In the genomic region with DNA sequence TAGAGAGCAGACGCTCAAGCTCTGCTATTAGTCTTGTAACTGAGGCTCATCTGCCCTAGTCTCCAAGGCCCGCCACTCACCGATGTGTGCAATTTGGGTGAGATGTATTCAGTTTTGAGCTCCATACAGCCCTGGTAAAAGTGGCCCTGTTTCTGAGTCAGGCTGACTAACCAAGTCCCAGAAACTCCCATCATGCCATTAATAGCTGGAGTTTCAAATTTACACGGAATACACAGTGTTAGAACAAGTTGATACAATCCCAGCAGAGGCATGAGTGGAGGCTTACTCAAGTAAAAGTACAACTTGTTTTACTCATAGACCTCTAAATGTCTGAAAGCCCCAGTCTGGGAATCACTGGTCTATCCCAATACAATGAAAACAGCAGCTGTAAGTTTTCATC, we compare ENCODE assay signal across 28 cellular contexts. TPM values are rescaled to one million over a fixed set of nuclear protein-coding genes. Genes with fewer than 3 reads are reported as not detected.
DNase-seq lines count a peak whose midpoint lies in the region; ATAC-seq and TF ChIP-seq lines count a peak whose summit lies in the region.
"Had no signal": no experiment of that assay in that cellular context is flagged by ENCODE, and none has a peak within 500 bp of the region (broad histone marks: within the 10 kb centered on the region; RNA-seq: fewer than 3 reads in every experiment).

No MANE protein-coding gene starts in this region.

- 90 to 91% methylated on average over 2 to 4 of the region's 4 CpGs for WGBS in endodermal cell (ENCODE audit: insufficient coverage in 1 of 2, insufficient read length in 1 of 2), 2 experiments

- no peak for DNase-seq in activated CD4-positive, alpha-beta T cell treated with anti-CD3 and anti-CD28 coated beads for 36 hours
- no peak for DNase-seq in activated CD4-positive, alpha-beta T cell treated with anti-CD3 and anti-CD28 coated beads, Interleukin-2, amount 10 ng/mL, durations not matched to agents 7 days and 5 days
- DNase-seq in stimulated activated effector memory CD8-positive, alpha-beta T cell treated with anti-CD3 and anti-CD28 coated beads, Interleukin-12 subunit alpha, Interleukin-12 subunit beta, amount 100 ng/mL, for 72 hours (ENCODE audit: low spot score in 2 of 2) = no peak
- DNase-seq in cerebellar cortex (ENCODE audit: low spot score) = no peak
- no peak for DNase-seq in naive thymus-derived CD4-positive, alpha-beta T cell
- DNase-seq in endodermal cell = no peak
- DNase-seq: Caco-2; CD8-positive, alpha-beta T cell; H9; HFFc6; KG1; MM.1S; NCI-H1048; NCI-H1417; NCI-H1694; NCI-H2029 treated with DMSO at 0.1 percent for 48 hours; NCI-H446 treated with DMSO at 0.1 percent for 48 hours; NCI-H526; NCI-H82; NK-92 treated with Interleukin-12 subunit alpha and Interleukin-12 subunit beta, amount 100 ng/mL, for 24 hours; PC-3 had no signal

- H3K36me3 ChIP-seq in iPS-15b (ENCODE audit: control insufficient read depth, insufficient read depth, low read length) = peaks cover 7% of the 10 kb centered on the region
- peaks cover 0 to 64% (median 4%) of the 10 kb centered on the region in 3 experiments for H3K36me3 ChIP-seq in naive thymus-derived CD4-positive, alpha-beta T cell (ENCODE audit: control insufficient read depth in 2 of 3, insufficient read depth in 3 of 3, low read length in 3 of 3)
- H3K36me3 ChIP-seq in endodermal cell (ENCODE audit: control insufficient read depth, insufficient read depth, low read length) = no peaks in the 10 kb centered on the region

- ATAC-seq in activated CD4-positive, alpha-beta T cell treated with anti-CD3 and anti-CD28 coated beads for 36 hours = peak; percentile 42
- peak; percentile 42 for ATAC-seq in activated T-helper 17 cell treated with anti-CD3 and anti-CD28 coated beads, Interleukin-2, amount 50 U/mL, for 72 hours (replicated peaks)
- ATAC-seq in stimulated activated effector memory CD8-positive, alpha-beta T cell treated with anti-CD3 and anti-CD28 coated beads, Interleukin-12 subunit alpha, Interleukin-12 subunit beta, amount 100 ng/mL, for 72 hours = peak; percentile 51
- no peak for ATAC-seq in naive thymus-derived CD4-positive, alpha-beta T cell
- ATAC-seq: CD8-positive, alpha-beta T cell; GM23338; PC-3; Right ventricle myocardium inferior had no signal

- intact Hi-C loops in activated CD4-positive, alpha-beta T cell treated with anti-CD3 and anti-CD28 coated beads for 36 hours (cut with DNase I, micrococcal nuclease) = no loop called here
- intact Hi-C loops in naive thymus-derived CD4-positive, alpha-beta T cell (cut with micrococcal nuclease) = no loop called here

- POLR2A ChIA-PET in activated CD4-positive, alpha-beta T cell treated with anti-CD3 and anti-CD28 coated beads for 36 hours (lab: Charles Lee) = no interaction called here
- POLR2A ChIA-PET in activated CD4-positive, alpha-beta T cell treated with anti-CD3 and anti-CD28 coated beads, Interleukin-2, amount 10 ng/mL, durations not matched to agents 7 days and 5 days (lab: Charles Lee) = no interaction called here
- POLR2A ChIA-PET in naive thymus-derived CD4-positive, alpha-beta T cell (lab: Charles Lee) = no interaction called here

- H3K4me3 ChIP-seq in iPS-15b (ENCODE audit: low read depth, low read length) (no peak overlapping the region), endodermal cell (ENCODE audit: low read length) (no peak overlapping the region)
- no peak overlapping the region for H3K4me3 ChIP-seq in naive thymus-derived CD4-positive, alpha-beta T cell (ENCODE audit: low read length)
- H3K4me3 ChIP-seq: GM23338 had no signal

- H3K4me3 Mint-ChIP-seq in activated CD4-positive, alpha-beta T cell treated with anti-CD3 and anti-CD28 coated beads for 36 hours = no peak overlapping the region
- H3K4me3 Mint-ChIP-seq in activated CD4-positive, alpha-beta T cell treated with anti-CD3 and anti-CD28 coated beads, Interleukin-2, amount 10 ng/mL, durations not matched to agents 7 days and 5 days = no peak overlapping the region
- H3K4me3 Mint-ChIP-seq in activated T-helper 17 cell treated with anti-CD3 and anti-CD28 coated beads, Interleukin-2, amount 50 U/mL, for 72 hours = no peak overlapping the region
- no peak overlapping the region for H3K4me3 Mint-ChIP-seq in stimulated activated effector memory CD8-positive, alpha-beta T cell treated with anti-CD3 and anti-CD28 coated beads, Interleukin-12 subunit alpha, Interleukin-12 subunit beta, amount 100 ng/mL, for 72 hours
- no peak overlapping the region for H3K4me3 Mint-ChIP-seq in naive thymus-derived CD4-positive, alpha-beta T cell
- no peak overlapping the region for H3K4me3 Mint-ChIP-seq in endodermal cell
- H3K4me3 Mint-ChIP-seq: B cell; CD8-positive, alpha-beta T cell; GM23338; H9; HFFc6 had no signal

- peaks cover 12% of the 10 kb centered on the region for H3K36me3 Mint-ChIP-seq in activated CD4-positive, alpha-beta T cell treated with anti-CD3 and anti-CD28 coated beads for 36 hours (ENCODE audit: low read depth)
- H3K36me3 Mint-ChIP-seq in activated CD4-positive, alpha-beta T cell treated with anti-CD3 and anti-CD28 coated beads, Interleukin-2, amount 10 ng/mL, durations not matched to agents 7 days and 5 days (ENCODE audit: low read depth) = peaks cover 17% of the 10 kb centered on the region
- peaks cover 37% of the 10 kb centered on the region for H3K36me3 Mint-ChIP-seq in activated T-helper 17 cell treated with anti-CD3 and anti-CD28 coated beads, Interleukin-2, amount 50 U/mL, for 72 hours (ENCODE audit: low read depth)
- peaks cover 12% of the 10 kb centered on the region for H3K36me3 Mint-ChIP-seq in stimulated activated effector memory CD8-positive, alpha-beta T cell treated with anti-CD3 and anti-CD28 coated beads, Interleukin-12 subunit alpha, Interleukin-12 subunit beta, amount 100 ng/mL, for 72 hours
- H3K36me3 Mint-ChIP-seq in naive thymus-derived CD4-positive, alpha-beta T cell = peaks cover 11 to 61% (median 22%) of the 10 kb centered on the region in 5 donors
- peaks cover 10% of the 10 kb centered on the region for H3K36me3 Mint-ChIP-seq in endodermal cell (ENCODE audit: low read depth)

- peaks cover 7% of the 10 kb centered on the region for H3K4me1 ChIP-seq in iPS-15b (ENCODE audit: control insufficient read depth, insufficient read depth, low read length)
- H3K4me1 ChIP-seq in naive thymus-derived CD4-positive, alpha-beta T cell (ENCODE audit: control insufficient read depth in 2 of 2, insufficient read depth in 2 of 2, low read length in 2 of 2) = no peaks in the 10 kb centered on the region
- no peaks in the 10 kb centered on the region for H3K4me1 ChIP-seq in endodermal cell (ENCODE audit: control insufficient read depth, insufficient read depth, low read length)

- H3K9me3 Mint-ChIP-seq in activated CD4-positive, alpha-beta T cell treated with anti-CD3 and anti-CD28 coated beads for 36 hours (ENCODE audit: low read depth) = no peaks in the 10 kb centered on the region
- H3K9me3 Mint-ChIP-seq in activated CD4-positive, alpha-beta T cell treated with anti-CD3 and anti-CD28 coated beads, Interleukin-2, amount 10 ng/mL, durations not matched to agents 7 days and 5 days = no peaks in the 10 kb centered on the region
- H3K9me3 Mint-ChIP-seq in activated T-helper 17 cell treated with anti-CD3 and anti-CD28 coated beads, Interleukin-2, amount 50 U/mL, for 72 hours = no peaks in the 10 kb centered on the region
- peaks cover 2% of the 10 kb centered on the region for H3K9me3 Mint-ChIP-seq in stimulated activated effector memory CD8-positive, alpha-beta T cell treated with anti-CD3 and anti-CD28 coated beads, Interleukin-12 subunit alpha, Interleukin-12 subunit beta, amount 100 ng/mL, for 72 hours
- H3K9me3 Mint-ChIP-seq in naive thymus-derived CD4-positive, alpha-beta T cell = no peaks in the 10 kb centered on the region
- H3K9me3 Mint-ChIP-seq in endodermal cell = no peaks in the 10 kb centered on the region
- H3K9me3 Mint-ChIP-seq: CD8-positive, alpha-beta T cell; GM23338; HFFc6 had no signal

- no peaks in the 10 kb centered on the region for H3K4me1 Mint-ChIP-seq in activated CD4-positive, alpha-beta T cell treated with anti-CD3 and anti-CD28 coated beads for 36 hours
- H3K4me1 Mint-ChIP-seq in activated CD4-positive, alpha-beta T cell treated with anti-CD3 and anti-CD28 coated beads, Interleukin-2, amount 10 ng/mL, durations not matched to agents 7 days and 5 days = no peaks in the 10 kb centered on the region
- H3K4me1 Mint-ChIP-seq in activated T-helper 17 cell treated with anti-CD3 and anti-CD28 coated beads, Interleukin-2, amount 50 U/mL, for 72 hours = no peaks in the 10 kb centered on the region
- no peaks in the 10 kb centered on the region for H3K4me1 Mint-ChIP-seq in stimulated activated effector memory CD8-positive, alpha-beta T cell treated with anti-CD3 and anti-CD28 coated beads, Interleukin-12 subunit alpha, Interleukin-12 subunit beta, amount 100 ng/mL, for 72 hours
- peaks cover 0 to 6% (median 0%) of the 10 kb centered on the region in 7 donors for H3K4me1 Mint-ChIP-seq in naive thymus-derived CD4-positive, alpha-beta T cell
- peaks cover 16% of the 10 kb centered on the region for H3K4me1 Mint-ChIP-seq in endodermal cell
- H3K4me1 Mint-ChIP-seq: B cell had no signal

- CTCF ChIA-PET in activated CD4-positive, alpha-beta T cell treated with anti-CD3 and anti-CD28 coated beads for 36 hours (lab: Charles Lee) = interaction anchor here (3.2 kb wide), 1 partner anchor 143 kb away, joined by 15 read pairs; no protein-coding TSS in a partner anchor
- CTCF ChIA-PET in activated CD4-positive, alpha-beta T cell treated with anti-CD3 and anti-CD28 coated beads, Interleukin-2, amount 10 ng/mL, durations not matched to agents 7 days and 5 days (lab: Charles Lee) = interaction anchor here (0.7 to 1.0 kb wide), 2 partner anchors 23 to 226 kb away, joined by 3 read pairs; no protein-coding TSS in a partner anchor
- CTCF ChIA-PET in naive thymus-derived CD4-positive, alpha-beta T cell (lab: Charles Lee) = interaction anchor here (0.8 kb wide), 1 partner anchor 20 kb away, joined by 3 read pairs; no protein-coding TSS in a partner anchor

- no peak overlapping the region for H3K27ac ChIP-seq in naive thymus-derived CD4-positive, alpha-beta T cell (ENCODE audit: low read depth, low read length)
- no peak overlapping the region for H3K27ac ChIP-seq in endodermal cell (ENCODE audit: low read depth, low read length)
- H3K27ac ChIP-seq: 22Rv1, C4-2B had no signal

- H3K27me3 Mint-ChIP-seq in activated CD4-positive, alpha-beta T cell treated with anti-CD3 and anti-CD28 coated beads for 36 hours = no peaks in the 10 kb centered on the region
- H3K27me3 Mint-ChIP-seq in activated CD4-positive, alpha-beta T cell treated with anti-CD3 and anti-CD28 coated beads, Interleukin-2, amount 10 ng/mL, durations not matched to agents 7 days and 5 days = no peaks in the 10 kb centered on the region
- no peaks in the 10 kb centered on the region for H3K27me3 Mint-ChIP-seq in activated T-helper 17 cell treated with anti-CD3 and anti-CD28 coated beads, Interleukin-2, amount 50 U/mL, for 72 hours
- no peaks in the 10 kb centered on the region for H3K27me3 Mint-ChIP-seq in naive thymus-derived CD4-positive, alpha-beta T cell
- no peaks in the 10 kb centered on the region for H3K27me3 Mint-ChIP-seq in endodermal cell (ENCODE audit: insufficient read depth)
- H3K27me3 Mint-ChIP-seq: B cell had no signal

- TF ChIP-seq CTCF in endodermal cell (conservative IDR thresholded peaks at IDR 0.05) = no peak

- no peak overlapping the region for H3K27ac Mint-ChIP-seq in activated CD4-positive, alpha-beta T cell treated with anti-CD3 and anti-CD28 coated beads for 36 hours
- H3K27ac Mint-ChIP-seq in activated CD4-positive, alpha-beta T cell treated with anti-CD3 and anti-CD28 coated beads, Interleukin-2, amount 10 ng/mL, durations not matched to agents 7 days and 5 days = no peak overlapping the region
- no peak overlapping the region for H3K27ac Mint-ChIP-seq in activated T-helper 17 cell treated with anti-CD3 and anti-CD28 coated beads, Interleukin-2, amount 50 U/mL, for 72 hours
- H3K27ac Mint-ChIP-seq in stimulated activated effector memory CD8-positive, alpha-beta T cell treated with anti-CD3 and anti-CD28 coated beads, Interleukin-12 subunit alpha, Interleukin-12 subunit beta, amount 100 ng/mL, for 72 hours = peak overlapping the region; percentile 14
- H3K27ac Mint-ChIP-seq in naive thymus-derived CD4-positive, alpha-beta T cell = no peak overlapping the region
- no peak overlapping the region for H3K27ac Mint-ChIP-seq in endodermal cell
- H3K27ac Mint-ChIP-seq: B cell; CD8-positive, alpha-beta T cell; GM23338; HFFc6 had no signal

- H3K9me3 ChIP-seq in iPS-15b (ENCODE audit: control insufficient read depth, insufficient read depth, low read length) (no peaks in the 10 kb centered on the region), endodermal cell (ENCODE audit: control insufficient read depth, low read length) (no peaks in the 10 kb centered on the region)
- H3K9me3 ChIP-seq in naive thymus-derived CD4-positive, alpha-beta T cell (ENCODE audit: control insufficient read depth in 2 of 3, low read length in 3 of 3) = no peaks in the 10 kb centered on the region
- H3K9me3 ChIP-seq: Caco-2 had no signal

- H3K9ac ChIP-seq in iPS-15b (ENCODE audit: low read depth, low read length) (peak overlapping the region; percentile 9), endodermal cell (ENCODE audit: extremely low read depth, low read length, poor library complexity, severe bottlenecking) (no peak overlapping the region)

- no peaks in the 10 kb centered on the region for H3K27me3 ChIP-seq in iPS-15b (ENCODE audit: control insufficient read depth, insufficient read depth, low read length)
- no peaks in the 10 kb centered on the region for H3K27me3 ChIP-seq in naive thymus-derived CD4-positive, alpha-beta T cell (ENCODE audit: control insufficient read depth in 2 of 2, insufficient read depth in 2 of 2, low read length in 2 of 2)
- H3K27me3 ChIP-seq in endodermal cell (ENCODE audit: control insufficient read depth, insufficient read depth, low read length, poor library complexity, severe bottlenecking) = no peaks in the 10 kb centered on the region

RNA-seq across cellular contexts. Expression of gene RTN4IP1, which starts 42.5 kb away (rescaled TPM):
- 1 to 10 TPM; 4.8 to 9.3 TPM for total RNA-seq in activated CD4-positive, alpha-beta T cell treated with anti-CD3 and anti-CD28 coated beads for 36 hours
- total RNA-seq in activated CD4-positive, alpha-beta T cell treated with anti-CD3 and anti-CD28 coated beads, Interleukin-2, amount 10 ng/mL, durations not matched to agents 7 days and 5 days = 1 to 10 TPM; 5.4 to 6.3 TPM
- total RNA-seq in activated T-helper 17 cell treated with anti-CD3 and anti-CD28 coated beads, Interleukin-2, amount 50 U/mL, for 72 hours = 1 to 10 TPM; 3.9 to 9.5 TPM
- total RNA-seq in naive thymus-derived CD4-positive, alpha-beta T cell = 1 to 10 TPM; 5.1 to 6.4 (median 5.6) TPM
- polyA plus RNA-seq in naive thymus-derived CD4-positive, alpha-beta T cell = 1 to 10 TPM; 6.9 to 9.4 TPM
- total RNA-seq in endodermal cell = 1 to 10 TPM; 7.1 to 8.9 TPM
- polyA plus RNA-seq in endodermal cell (2013, experiment 1 of 2) = 11.9 TPM
- polyA plus RNA-seq in endodermal cell (2013, experiment 2 of 2) = 10.5 TPM

RNA-seq across cellular contexts. Expression of gene QRSL1, which starts 42.6 kb away (rescaled TPM):
- 10 to 100 TPM; 15.8 to 17.9 TPM for total RNA-seq in activated CD4-positive, alpha-beta T cell treated with anti-CD3 and anti-CD28 coated beads for 36 hours
- total RNA-seq in activated CD4-positive, alpha-beta T cell treated with anti-CD3 and anti-CD28 coated beads, Interleukin-2, amount 10 ng/mL, durations not matched to agents 7 days and 5 days = 10 to 100 TPM; 12.6 to 14.7 TPM
- total RNA-seq in activated T-helper 17 cell treated with anti-CD3 and anti-CD28 coated beads, Interleukin-2, amount 50 U/mL, for 72 hours = 10 to 100 TPM; 10.9 to 18.2 TPM
- total RNA-seq in naive thymus-derived CD4-positive, alpha-beta T cell = 10 to 100 TPM in 4 of 5 experiments, 1 to 10 TPM in 1; 8.0 to 14.8 (median 13.6) TPM
- polyA plus RNA-seq in naive thymus-derived CD4-positive, alpha-beta T cell = 10 to 100 TPM; 11.9 to 12.5 TPM
- total RNA-seq in endodermal cell = 10 to 100 TPM; 10.8 to 12.7 TPM
- 14.8 TPM for polyA plus RNA-seq in endodermal cell (2013, experiment 1 of 2)
- 13.9 TPM for polyA plus RNA-seq in endodermal cell (2013, experiment 2 of 2)
